16 cellular contexts compared by ENCODE assay signal in genomic region chr10:63240807-63241206, GRCh38.
DNase-seq lines count a peak whose midpoint lies in the region; ATAC-seq and TF ChIP-seq lines count a peak whose summit lies in the region.
"Had no signal": no experiment of that assay in that cellular context is flagged by ENCODE, and none has a peak within 500 bp of the region (broad histone marks: within the 10 kb centered on the region; RNA-seq: fewer than 3 reads in every experiment).

No MANE protein-coding gene starts in this region.

- no peaks in the 10 kb centered on the region for H3K9me3 ChIP-seq in CD8-positive, alpha-beta T cell (ENCODE audit: low read length)
- H3K9me3 ChIP-seq: SJCRH30 had no signal

- CTCF ChIA-PET in CD8-positive, alpha-beta T cell (lab: Charles Lee), result interaction anchor here (1.3 kb wide), 1 partner anchor 15 kb away, joined by 3 read pairs; no protein-coding TSS in a partner anchor
- CTCF ChIA-PET in activated CD4-positive, alpha-beta memory T cell treated with anti-CD3 and anti-CD28 coated beads for 36 hours (lab: Charles Lee), result interaction anchor here (1.6 kb wide), 1 partner anchor 388 kb away, joined by 4 read pairs; no protein-coding TSS in a partner anchor

- no peak overlapping the region for H3K4me3 ChIP-seq in CD8-positive, alpha-beta T cell (ENCODE audit: low read depth, low read length)
- H3K4me3 ChIP-seq in fibroblast of the aortic adventitia (ENCODE audit: low read depth, low read length), result no peak overlapping the region
- H3K4me3 ChIP-seq: lung, neural progenitor cell, SJCRH30 had no signal

- H3K9me3 Mint-ChIP-seq in T-helper 1 cell treated with Interleukin-12 subunit alpha and Interleukin-12 subunit beta and Interleukin-4 antibody, amounts not matched to agents 30 μg/mL and 1 μg/mL, for 36 hours, result peaks cover 2% of the 10 kb centered on the region
- H3K9me3 Mint-ChIP-seq in CD8-positive, alpha-beta T cell, result peaks cover 4% of the 10 kb centered on the region
- peaks cover 6% of the 10 kb centered on the region for H3K9me3 Mint-ChIP-seq in activated CD4-positive, alpha-beta memory T cell treated with anti-CD3 and anti-CD28 coated beads for 36 hours

- no peaks in the 10 kb centered on the region for H3K36me3 ChIP-seq in CD8-positive, alpha-beta T cell (ENCODE audit: insufficient read depth, low read length)

- POLR2A ChIA-PET in CD8-positive, alpha-beta T cell (lab: Charles Lee), result no interaction called here
- POLR2A ChIA-PET in activated CD4-positive, alpha-beta memory T cell treated with anti-CD3 and anti-CD28 coated beads for 36 hours (lab: Charles Lee), result interaction anchor here (1.7 kb wide), 1 partner anchor 28 kb away, joined by 7 read pairs; no protein-coding TSS in a partner anchor

- H3K4me1 Mint-ChIP-seq in T-helper 1 cell treated with Interleukin-12 subunit alpha and Interleukin-12 subunit beta and Interleukin-4 antibody, amounts not matched to agents 30 μg/mL and 1 μg/mL, for 36 hours (ENCODE audit: low read depth), result peaks cover 59% of the 10 kb centered on the region
- peaks cover 72% of the 10 kb centered on the region for H3K4me1 Mint-ChIP-seq in CD8-positive, alpha-beta T cell (ENCODE audit: low read depth)
- H3K4me1 Mint-ChIP-seq in activated CD4-positive, alpha-beta memory T cell treated with anti-CD3 and anti-CD28 coated beads for 36 hours (ENCODE audit: low read depth), result peaks cover 72% of the 10 kb centered on the region
- H3K4me1 Mint-ChIP-seq: neural progenitor cell had no signal

- TF ChIP-seq CTCF in CD8-positive, alpha-beta T cell (IDR thresholded peaks at IDR 0.05), result no peak
- TF ChIP-seq CTCF in fibroblast of the aortic adventitia (IDR thresholded peaks at IDR 0.05; ENCODE audit: insufficient read depth, low read length), result no peak

- DNase-seq in T-helper 1 cell (no peak), fibroblast of the aortic adventitia (ENCODE audit: low read depth) (peak; percentile 28), NCI-H1436 treated with DMSO at 0.1 percent for 48 hours (lab: John Stamatoyannopoulos, UW) (no peak), ACHN (no peak), posterior cingulate gyrus (no peak)
- no peak for DNase-seq in CD8-positive, alpha-beta T cell
- DNase-seq in activated CD4-positive, alpha-beta memory T cell treated with anti-CD3 and anti-CD28 coated beads for 36 hours, result no peak
- DNase-seq: endodermal cell; foreskin melanocyte; GF-D8; MV-4-11; SJCRH30; stimulated activated CD4-positive, alpha-beta T cell treated with anti-CD3 and anti-CD28 coated beads, Interleukin-4, amount 100 ng/mL, for 4 hours had no signal

- peak overlapping the region; percentile 10 for H3K27ac Mint-ChIP-seq in T-helper 1 cell treated with Interleukin-12 subunit alpha and Interleukin-12 subunit beta and Interleukin-4 antibody, amounts not matched to agents 30 μg/mL and 1 μg/mL, for 36 hours
- peak overlapping the region; percentile 52 for H3K27ac Mint-ChIP-seq in CD8-positive, alpha-beta T cell
- peak overlapping the region; percentile 20 for H3K27ac Mint-ChIP-seq in activated CD4-positive, alpha-beta memory T cell treated with anti-CD3 and anti-CD28 coated beads for 36 hours
- H3K27ac Mint-ChIP-seq: endodermal cell, neural progenitor cell had no signal

- H3K27ac ChIP-seq in CD8-positive, alpha-beta T cell (ENCODE audit: low read depth, low read length), result no peak overlapping the region
- H3K27ac ChIP-seq: neural progenitor cell, SJCRH30 had no signal

- no peaks in the 10 kb centered on the region for H3K27me3 Mint-ChIP-seq in T-helper 1 cell treated with Interleukin-12 subunit alpha and Interleukin-12 subunit beta and Interleukin-4 antibody, amounts not matched to agents 30 μg/mL and 1 μg/mL, for 36 hours (ENCODE audit: low read depth)
- no peaks in the 10 kb centered on the region for H3K27me3 Mint-ChIP-seq in CD8-positive, alpha-beta T cell (ENCODE audit: low read depth)
- H3K27me3 Mint-ChIP-seq in activated CD4-positive, alpha-beta memory T cell treated with anti-CD3 and anti-CD28 coated beads for 36 hours, result no peaks in the 10 kb centered on the region

- H3K36me3 Mint-ChIP-seq in T-helper 1 cell treated with Interleukin-12 subunit alpha and Interleukin-12 subunit beta and Interleukin-4 antibody, amounts not matched to agents 30 μg/mL and 1 μg/mL, for 36 hours (ENCODE audit: low read depth), result peaks cover 15% of the 10 kb centered on the region
- H3K36me3 Mint-ChIP-seq in CD8-positive, alpha-beta T cell, result peaks cover 18% of the 10 kb centered on the region
- peaks cover 9% of the 10 kb centered on the region for H3K36me3 Mint-ChIP-seq in activated CD4-positive, alpha-beta memory T cell treated with anti-CD3 and anti-CD28 coated beads for 36 hours

- H3K4me1 ChIP-seq in CD8-positive, alpha-beta T cell (ENCODE audit: insufficient read depth, low read length), result peaks cover 68% of the 10 kb centered on the region
- H3K4me1 ChIP-seq: neural progenitor cell had no signal

- intact Hi-C loops in CD8-positive, alpha-beta T cell (cut with DNase I, micrococcal nuclease), result loop anchor here in 1 of 2 experiments (1.0 to 2.0 kb wide), 2 partner anchors 14 to 24 kb away; no protein-coding TSS in a partner anchor
- intact Hi-C loops in activated CD4-positive, alpha-beta memory T cell treated with anti-CD3 and anti-CD28 coated beads for 36 hours (cut with micrococcal nuclease), result loop anchor here (2.0 kb wide), 1 partner anchor 18 kb away; no protein-coding TSS in a partner anchor
- intact Hi-C loops in posterior cingulate gyrus (cut with DNase I), result no loop called here

- peak overlapping the region; percentile 16 for H3K4me3 Mint-ChIP-seq in T-helper 1 cell treated with Interleukin-12 subunit alpha and Interleukin-12 subunit beta and Interleukin-4 antibody, amounts not matched to agents 30 μg/mL and 1 μg/mL, for 36 hours
- peak overlapping the region; percentile 5 for H3K4me3 Mint-ChIP-seq in CD8-positive, alpha-beta T cell
- H3K4me3 Mint-ChIP-seq in activated CD4-positive, alpha-beta memory T cell treated with anti-CD3 and anti-CD28 coated beads for 36 hours, result no peak overlapping the region
- H3K4me3 Mint-ChIP-seq: endodermal cell, neural progenitor cell had no signal

- in situ Hi-C loops in ACHN (cut with HindIII; ENCODE audit: low pct_ligation_motif_present, low pct_unique_long_range_greater_than_20kb, low sequenced_read_pairs), result no loop called here

- H3K27me3 ChIP-seq in CD8-positive, alpha-beta T cell (ENCODE audit: insufficient read depth, low read length), result no peaks in the 10 kb centered on the region
- H3K27me3 ChIP-seq: neural progenitor cell, SJCRH30 had no signal

- ATAC-seq in CD8-positive, alpha-beta T cell, result peak; percentile 22
